ENCODE assay signal across 17 cellular contexts in genomic region chr16:23538919-23539278, GRCh38. TPM values are rescaled to one million over a fixed set of nuclear protein-coding genes. Genes with fewer than 3 reads are reported as not detected.
A peak's percentile ranks its signal among the peaks of the same experiment; 100 is the strongest.
DNase-seq lines count a peak whose midpoint lies in the region; ATAC-seq and TF ChIP-seq lines count a peak whose summit lies in the region.
"Had no signal": no experiment of that assay in that cellular context is flagged by ENCODE, and none has a peak within 500 bp of the region (broad histone marks: within the 10 kb centered on the region; RNA-seq: fewer than 3 reads in every experiment).

No MANE protein-coding gene starts in this region.

- H3K79me2 ChIP-seq in mammary epithelial cell (ENCODE audit: insufficient read depth, low read length) = no peaks in the 10 kb centered on the region

- H3K4me3 ChIP-seq in mammary epithelial cell (replicated peaks in 1 of 3; ENCODE audit: insufficient read depth in 1 of 3, low read depth in 2 of 3, low read length in 3 of 3) = no peak overlapping the region
- no peak overlapping the region for H3K4me3 ChIP-seq in skeletal muscle satellite cell (ENCODE audit: low read length)
- H3K4me3 ChIP-seq: colonic mucosa had no signal

- 88% methylated on average over 1 of the region's 1 CpG for WGBS in mammary epithelial cell (ENCODE audit: low coverage, missing lambda C conversion rate)

- no peaks in the 10 kb centered on the region for H3K9me3 Mint-ChIP-seq in activated T-cell treated with anti-CD3 and anti-CD28 coated beads, Interleukin-2, amount 50 U/mL, for 72 hours
- no peaks in the 10 kb centered on the region for H3K9me3 Mint-ChIP-seq in HFFc6
- no peaks in the 10 kb centered on the region for H3K9me3 Mint-ChIP-seq in effector memory CD8-positive, alpha-beta T cell
- H3K9me3 Mint-ChIP-seq: neural crest cell had no signal

- no TSS peak for BruUV-seq in mammary epithelial cell (replicated peaks; lab: Mats Ljungman, UMichigan)

- TF ChIP-seq CTCF in HFFc6 (IDR thresholded peaks at IDR 0.05) = no peak
- TF ChIP-seq CTCF in mammary epithelial cell (conservative IDR thresholded peaks at IDR 0.05 in 1 of 2, IDR thresholded peaks at IDR 0.05 in 1 of 2; ENCODE audit: extremely low read depth in 1 of 2, insufficient read depth in 1 of 2, low read depth in 1 of 2, low read length in 2 of 2) = no peak

- H3K9ac ChIP-seq in mammary epithelial cell (ENCODE audit: insufficient read depth, low read length) (peak overlapping the region; percentile 32), skeletal muscle satellite cell (ENCODE audit: low read depth, low read length) (peak overlapping the region; percentile 49)

- peaks cover 25% of the 10 kb centered on the region for H3K36me3 ChIP-seq in mammary epithelial cell (ENCODE audit: insufficient read depth, low read length)
- H3K36me3 ChIP-seq in skeletal muscle satellite cell (ENCODE audit: insufficient read depth, low read length) = peaks cover 24% of the 10 kb centered on the region
- H3K36me3 ChIP-seq: colonic mucosa had no signal

- H3K27ac Mint-ChIP-seq in activated T-cell treated with anti-CD3 and anti-CD28 coated beads, Interleukin-2, amount 50 U/mL, for 72 hours = peak overlapping the region; percentile 9
- H3K27ac Mint-ChIP-seq in HFFc6 = peak overlapping the region; percentile 89
- H3K27ac Mint-ChIP-seq in effector memory CD8-positive, alpha-beta T cell = no peak overlapping the region

- H3K36me3 Mint-ChIP-seq in activated T-cell treated with anti-CD3 and anti-CD28 coated beads, Interleukin-2, amount 50 U/mL, for 72 hours (ENCODE audit: insufficient read depth in 2 of 2) = peaks cover 2 to 14% of the 10 kb centered on the region in 2 donors
- peaks cover 16% of the 10 kb centered on the region; the same call in 1 of the 2 replicates for H3K36me3 Mint-ChIP-seq in HFFc6 (ENCODE audit: low read depth)
- H3K36me3 Mint-ChIP-seq in effector memory CD8-positive, alpha-beta T cell (ENCODE audit: insufficient read depth) = peaks cover 59% of the 10 kb centered on the region

- no peaks in the 10 kb centered on the region for H3K9me3 ChIP-seq in mammary epithelial cell (replicated peaks; ENCODE audit: insufficient read depth, low read length)
- H3K9me3 ChIP-seq in skeletal muscle satellite cell (replicated peaks; ENCODE audit: low read length) = no peaks in the 10 kb centered on the region
- H3K9me3 ChIP-seq: colonic mucosa had no signal

- in situ Hi-C loops in mammary epithelial cell (cut with MboI; ENCODE audit: low sequenced_read_pairs in 2 of 2) = no loop called here

- CTCF ChIA-PET in mammary epithelial cell (lab: Charles Lee; ENCODE audit: low non-redundant PET) = no interaction called here

- no peak for ATAC-seq in activated T-cell treated with anti-CD3 and anti-CD28 coated beads, Interleukin-2, amount 50 U/mL, for 72 hours (replicated peaks in 1 of 2)
- ATAC-seq in effector memory CD8-positive, alpha-beta T cell (replicated peaks) = no peak
- ATAC-seq in left cardiac atrium = no peak

- no peak overlapping the region for H3K4me3 Mint-ChIP-seq in activated T-cell treated with anti-CD3 and anti-CD28 coated beads, Interleukin-2, amount 50 U/mL, for 72 hours
- no peak overlapping the region for H3K4me3 Mint-ChIP-seq in HFFc6
- no peak overlapping the region for H3K4me3 Mint-ChIP-seq in effector memory CD8-positive, alpha-beta T cell
- H3K4me3 Mint-ChIP-seq: neural crest cell had no signal

- H3K27me3 ChIP-seq in mammary epithelial cell (ENCODE audit: insufficient read depth, low read length) (no peaks in the 10 kb centered on the region), skeletal muscle satellite cell (ENCODE audit: control insufficient read depth, insufficient read depth, low read length) (no peaks in the 10 kb centered on the region)
- H3K27me3 ChIP-seq: colonic mucosa had no signal

- H3K4me1 ChIP-seq in mammary epithelial cell (ENCODE audit: insufficient read depth, low read length) (peaks cover 18% of the 10 kb centered on the region), skeletal muscle satellite cell (ENCODE audit: control insufficient read depth, insufficient read depth, low read length) (peaks cover 14% of the 10 kb centered on the region)
- H3K4me1 ChIP-seq: colonic mucosa had no signal

- H3K4me2 ChIP-seq in mammary epithelial cell (ENCODE audit: insufficient read depth, low read depth, low read length) (no peak overlapping the region), skeletal muscle satellite cell (ENCODE audit: low read length) (no peak overlapping the region)

- intact Hi-C loops in mammary epithelial cell (cut with micrococcal nuclease) = no loop called here
- intact Hi-C loops in left cardiac atrium (cut with DNase I) = no loop called here

- peaks cover 12% of the 10 kb centered on the region for H3K4me1 Mint-ChIP-seq in activated T-cell treated with anti-CD3 and anti-CD28 coated beads, Interleukin-2, amount 50 U/mL, for 72 hours (ENCODE audit: low read depth)
- H3K4me1 Mint-ChIP-seq in HFFc6 (ENCODE audit: low read depth) = peaks cover 31% of the 10 kb centered on the region
- H3K4me1 Mint-ChIP-seq in effector memory CD8-positive, alpha-beta T cell (ENCODE audit: low read depth in 2 of 2) = no peaks in the 10 kb centered on the region
- H3K4me1 Mint-ChIP-seq: neural crest cell had no signal

- dilution Hi-C loops in mammary epithelial cell (cut with HindIII; ENCODE audit: low sequenced_read_pairs) = no loop called here

- DNase-seq in activated T-cell treated with anti-CD3 and anti-CD28 coated beads, Interleukin-2, amount 50 U/mL, for 72 hours = no peak
- DNase-seq in activated T-cell treated with anti-CD3 and anti-CD28 coated beads, Interleukin-2, amount 50 U/mL, for 1 hour = no peak
- no peak for DNase-seq in HFFc6
- no peak for DNase-seq in mammary epithelial cell
- no peak for DNase-seq in effector memory CD8-positive, alpha-beta T cell
- DNase-seq in AML-193 (lab: John Stamatoyannopoulos, UW) = no peak
- no peak for DNase-seq in left cardiac atrium
- DNase-seq: activated effector memory CD4-positive, alpha-beta T cell treated with Interleukin-2 at 50 U/mL for 16 hours; colonic mucosa; midbrain; NCI-H1092 treated with DMSO at 0.1 percent for 48 hours; NCI-H2081 treated with DMSO at 0.1 percent for 48 hours; NCI-H510A; SHP77; stimulated activated naive CD4-positive, alpha-beta T cell treated with Interleukin-2 at 50 U/mL for 16 hours had no signal

- no peaks in the 10 kb centered on the region for H3K27me3 Mint-ChIP-seq in activated T-cell treated with anti-CD3 and anti-CD28 coated beads, Interleukin-2, amount 50 U/mL, for 72 hours (ENCODE audit: low read depth)
- H3K27me3 Mint-ChIP-seq in HFFc6 (ENCODE audit: insufficient read depth) = no peaks in the 10 kb centered on the region; the same call in 1 of the 2 replicates
- H3K27me3 Mint-ChIP-seq in effector memory CD8-positive, alpha-beta T cell = no peaks in the 10 kb centered on the region

- H2AFZ ChIP-seq in mammary epithelial cell (ENCODE audit: low read depth, low read length) = no peak overlapping the region

- H4K20me1 ChIP-seq in mammary epithelial cell (ENCODE audit: insufficient read depth, low read length) = no peaks in the 10 kb centered on the region

- peak overlapping the region; percentile 60 for H3K27ac ChIP-seq in mammary epithelial cell (ENCODE audit: insufficient read depth, low read depth, low read length)
- H3K27ac ChIP-seq: colonic mucosa had no signal

RNA-seq across cellular contexts. Expression of gene EARS2, which starts 18.3 kb away (rescaled TPM):
- total RNA-seq in activated T-cell treated with anti-CD3 and anti-CD28 coated beads, Interleukin-2, amount 50 U/mL, for 72 hours = 10 to 100 TPM; 12.5 to 13.4 TPM
- total RNA-seq in HFFc6 (2021; fragmentation: NEBNext Ultra II Directional; extraction: Animal tissue kit (Norgen Biotek cat#: 25700)) = 10 to 100 TPM; 22.1 to 30.8 (median 27.0) TPM
- 10 to 100 TPM; 30.1 to 47.7 TPM for total RNA-seq in mammary epithelial cell
- 25.6 TPM for polyA plus RNA-seq in mammary epithelial cell
- 93.5 TPM for polyA minus RNA-seq in mammary epithelial cell
- total RNA-seq in skeletal muscle satellite cell (2012; rRNA removed) = 33.0 and 37.3 TPM in 2 replicates
- total RNA-seq in left cardiac atrium = 10 to 100 TPM; 16.6 to 19.3 TPM

RNA-seq across cellular contexts. Expression of gene UBFD1, which starts 18.6 kb away (rescaled TPM):
- total RNA-seq in activated T-cell treated with anti-CD3 and anti-CD28 coated beads, Interleukin-2, amount 50 U/mL, for 72 hours = 10 to 100 TPM; 58.8 to 63.4 TPM
- total RNA-seq in HFFc6 (2021; fragmentation: NEBNext Ultra II Directional; extraction: Animal tissue kit (Norgen Biotek cat#: 25700)) = 100 to 1,000 TPM in 3 of 6 experiments, 10 to 100 TPM in 3; 94.1 to 130 (median 99.2) TPM
- total RNA-seq in mammary epithelial cell (10 to 100 TPM; 57.3 to 79.7 TPM), left cardiac atrium (10 to 100 TPM; 50.7 to 62.3 TPM)
- polyA plus RNA-seq in mammary epithelial cell = 35.5 TPM
- polyA minus RNA-seq in mammary epithelial cell = 36.4 TPM
- 44.1 and 88.2 TPM in 2 replicates for total RNA-seq in skeletal muscle satellite cell (2012; rRNA removed)

RNA-seq across cellular contexts. Expression of gene GGA2, which starts 28.6 kb away (rescaled TPM):
- total RNA-seq in activated T-cell treated with anti-CD3 and anti-CD28 coated beads, Interleukin-2, amount 50 U/mL, for 72 hours = 10 to 100 TPM; 85.5 to 86.6 TPM
- total RNA-seq in HFFc6 (2021; fragmentation: NEBNext Ultra II Directional; extraction: Animal tissue kit (Norgen Biotek cat#: 25700)) = 10 to 100 TPM; 28.1 to 38.0 (median 35.7) TPM
- total RNA-seq in mammary epithelial cell = 10 to 100 TPM; 29.2 to 33.2 TPM
- 11.5 TPM for polyA plus RNA-seq in mammary epithelial cell
- 40.6 TPM for polyA minus RNA-seq in mammary epithelial cell
- 18.0 and 21.0 TPM in 2 replicates for total RNA-seq in skeletal muscle satellite cell (2012; rRNA removed)
- 10 to 100 TPM; 60.1 to 60.3 TPM for total RNA-seq in left cardiac atrium

RNA-seq across cellular contexts. Expression of gene NDUFAB1, which starts 57.2 kb away (rescaled TPM):
- total RNA-seq in activated T-cell treated with anti-CD3 and anti-CD28 coated beads, Interleukin-2, amount 50 U/mL, for 72 hours = 10 to 100 TPM; 73.5 to 80.3 TPM
- total RNA-seq in HFFc6 (2021; fragmentation: NEBNext Ultra II Directional; extraction: Animal tissue kit (Norgen Biotek cat#: 25700)) = 100 to 1,000 TPM in 1 of 6 experiments, 10 to 100 TPM in 5; 79.4 to 101 (median 89.0) TPM
- total RNA-seq in mammary epithelial cell (10 to 100 TPM; 70.2 to 86.6 TPM), left cardiac atrium (100 to 1,000 TPM; 445 TPM)
- polyA plus RNA-seq in mammary epithelial cell = 112 TPM
- polyA minus RNA-seq in mammary epithelial cell = 25.9 TPM
- 124 and 146 TPM in 2 replicates for total RNA-seq in skeletal muscle satellite cell (2012; rRNA removed)

Comparison
In these comparisons a context has a peak if more than half of its experiments do, and no peak if none do; other contexts are left out.
1. H3K27ac Mint-ChIP-seq: peak in activated T-cell treated with anti-CD3 and anti-CD28 coated beads, Interleukin-2, amount 50 U/mL, for 72 hours (single experiment) and HFFc6 (single experiment); none in effector memory CD8-positive, alpha-beta T cell (0 of 2).